8 cellular contexts compared by ENCODE assay signal in the genomic region with DNA sequence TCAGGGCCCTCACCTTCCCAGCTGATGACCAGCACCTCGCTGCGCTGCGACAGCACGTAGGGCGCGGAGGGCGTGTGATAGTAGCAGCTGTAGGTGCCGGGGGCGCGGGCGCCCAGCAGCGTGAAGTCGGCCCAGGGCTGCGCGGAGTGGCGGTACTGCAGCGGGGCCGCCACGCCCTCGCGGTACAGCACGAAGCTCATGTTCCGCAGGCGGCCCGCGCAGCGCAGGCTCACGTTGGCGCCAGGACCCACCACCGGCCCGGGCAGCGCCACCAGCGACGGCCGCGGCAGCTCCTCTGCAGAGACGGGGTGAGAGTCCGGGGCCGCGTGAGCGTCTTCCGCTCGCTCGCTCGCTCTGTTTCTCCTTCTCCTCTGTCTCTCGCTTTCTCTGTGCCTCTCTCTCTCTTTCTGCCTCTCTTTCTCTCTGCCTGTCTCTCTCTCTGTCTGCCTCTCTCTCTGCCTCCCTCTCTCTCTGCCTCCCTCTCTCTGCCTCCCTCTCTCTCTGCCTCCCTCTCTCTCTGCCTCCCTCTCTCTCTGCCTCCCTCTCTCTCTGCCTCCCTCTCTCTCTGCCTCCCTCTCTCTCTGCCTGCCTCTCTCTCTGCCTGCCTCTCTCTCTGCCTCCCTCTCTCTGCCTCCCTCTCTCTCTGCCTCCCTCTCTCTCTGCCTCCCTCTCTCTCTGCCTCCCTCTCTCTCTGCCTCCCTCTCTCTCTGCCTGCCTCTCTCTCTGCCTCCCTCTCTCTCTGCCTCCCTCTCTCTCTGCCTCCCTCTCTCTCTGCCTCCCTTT. TPM values are rescaled to one million over a fixed set of nuclear protein-coding genes. Genes with fewer than 3 reads are reported as not detected.
DNase-seq lines count a peak whose midpoint lies in the region; TF ChIP-seq lines count a peak whose summit lies in the region.
"Not testable (repeated sequence)": the region's sequence is repeated elsewhere in the genome, so short reads cannot be mapped to it uniquely, and the experiment has no call there.

No MANE protein-coding gene starts in this region.

- H3K4me3 Mint-ChIP-seq in osteocyte (ENCODE audit: unreplicated experiment), result peak overlapping the region; percentile 73

- peak overlapping the region in 3 of 5 donors; percentile 39 to 56 (median 51) for H3K9ac ChIP-seq in subcutaneous abdominal adipose tissue (ENCODE audit: low read length in 5 of 5)

- peaks cover 8 to 16% (median 15%) of the 10 kb centered on the region in 5 donors for H3K27me3 ChIP-seq in subcutaneous abdominal adipose tissue (ENCODE audit: control insufficient read depth in 5 of 5, insufficient read depth in 4 of 5, low read length in 5 of 5)

- H3K27ac ChIP-seq in subcutaneous abdominal adipose tissue (ENCODE audit: low read depth, low read length), result not testable (repeated sequence)

- not testable (repeated sequence) for H3K4me1 Mint-ChIP-seq in osteocyte (ENCODE audit: unreplicated experiment)

- peaks cover 0 to 17% (median 13%) of the 10 kb centered on the region in 5 donors for H3K4me1 ChIP-seq in subcutaneous abdominal adipose tissue (ENCODE audit: control insufficient read depth in 5 of 5, insufficient read depth in 5 of 5, low read length in 5 of 5)

- not testable (repeated sequence) for H3K36me3 ChIP-seq in subcutaneous abdominal adipose tissue (ENCODE audit: control insufficient read depth in 5 of 5, insufficient read depth in 5 of 5, low read length in 5 of 5)

- TF ChIP-seq CTCF in LNCaP clone FGC (IDR thresholded peaks at IDR 0.05; ENCODE audit: control insufficient read depth, extremely low read depth, insufficient read depth); osteocyte (IDR thresholded peaks at IDR 0.05): not testable (repeated sequence)

- H3K4me3 ChIP-seq in LNCaP clone FGC (ENCODE audit: low read depth, low read length), result peak overlapping the region; percentile 25; the same call in 1 of the 2 replicates
- H3K4me3 ChIP-seq in subcutaneous abdominal adipose tissue (ENCODE audit: low read depth in 1 of 5, low read length in 5 of 5), result peak overlapping the region; percentile 53 to 62 (median 59)

- peak; percentile 6 for DNase-seq in DMS153 (lab: John Stamatoyannopoulos, UW)
- not testable (repeated sequence) for DNase-seq in LNCaP clone FGC (ENCODE audit: low read depth); osteocyte (ENCODE audit: extremely low spot score, unreplicated experiment)
- peak; percentile 69 for DNase-seq in SW480 (ENCODE audit: low spot score)
- DNase-seq in activated T-helper 9 cell treated with anti-CD3 and anti-CD28 coated beads, Interleukin-2, amount 50 U/mL, for 16 hours (ENCODE audit: low read depth), result peak; percentile 37
- peak; percentile 14 for DNase-seq in effector CD8-positive, alpha-beta T cell (lab: John Stamatoyannopoulos, UW)
- DNase-seq in iPS-NIHi7 (ENCODE audit: extremely low spot score), result peak; percentile 67

- H3K9me3 Mint-ChIP-seq in osteocyte (ENCODE audit: unreplicated experiment), result not testable (repeated sequence)

- H3K36me3 Mint-ChIP-seq in osteocyte (ENCODE audit: unreplicated experiment), result not testable (repeated sequence)

- H3K27me3 Mint-ChIP-seq in osteocyte (ENCODE audit: unreplicated experiment), result not testable (repeated sequence)

- not testable (repeated sequence) for H3K27ac Mint-ChIP-seq in osteocyte (ENCODE audit: unreplicated experiment)

- H3K9me3 ChIP-seq in subcutaneous abdominal adipose tissue (ENCODE audit: control insufficient read depth in 5 of 5, low read length in 5 of 5), result not testable (repeated sequence)

RNA-seq across cellular contexts. Expression of a gene that starts 4.6 kb away (rescaled TPM):
- total RNA-seq in osteocyte, result 0.32 and 0.47 TPM in 2 replicates

RNA-seq across cellular contexts. Expression of a gene that starts 6.6 kb away (rescaled TPM):
- total RNA-seq in osteocyte, result 114 and 132 TPM in 2 replicates

RNA-seq across cellular contexts. Expression of a gene that starts 14.9 kb away (rescaled TPM):
- not detected in 2 replicates for total RNA-seq in osteocyte

RNA-seq across cellular contexts. Expression of a gene that starts 19.4 kb away (rescaled TPM):
- 28.1 and 29.4 TPM in 2 replicates for total RNA-seq in osteocyte

RNA-seq across cellular contexts. Expression of a gene that starts 19.5 kb away (rescaled TPM):
- total RNA-seq in osteocyte, result 68.4 and 68.9 TPM in 2 replicates
